ENCODE assay signal across 8 cellular contexts in genomic region chr12:123571343-123571813, GRCh38. TPM values are rescaled to one million over a fixed set of nuclear protein-coding genes. Genes with fewer than 3 reads are reported as not detected.
A peak's percentile ranks its signal among the peaks of the same experiment; 100 is the strongest.
DNase-seq lines count a peak whose midpoint lies in the region; ATAC-seq and TF ChIP-seq lines count a peak whose summit lies in the region.

No MANE protein-coding gene starts in this region.

- in situ Hi-C loops in gastrocnemius medialis (cut with MboI; ENCODE audit: low sequenced_read_pairs in 4 of 4) = no loop called here

- no peak for TF ChIP-seq CTCF in SK-N-SH (IDR thresholded peaks at IDR 0.05)
- no peak for TF ChIP-seq CTCF in gastrocnemius medialis (IDR thresholded peaks at IDR 0.05 in 4 of 5, conservative IDR thresholded peaks at IDR 0.05 in 1 of 5)

- TF ChIP-seq EP300 in SK-N-SH (IDR thresholded peaks at IDR 0.05; ENCODE audit: borderline replicate concordance in 1 of 2, low read depth in 1 of 2, low read length in 1 of 2) = no peak

- H3K79me2 ChIP-seq in SK-N-SH (ENCODE audit: insufficient read depth) = no peaks in the 10 kb centered on the region

- DNase-seq in HEK293T (ENCODE audit: extremely low spot score) = peak; percentile 51
- DNase-seq in SK-N-SH = peak; percentile 49
- peak; percentile 65 for DNase-seq in Right ventricle myocardium superior
- peak; percentile 19 to 61 for DNase-seq in gastrocnemius medialis
- DNase-seq in stimulated activated CD4-positive, alpha-beta T cell treated with anti-CD3 and anti-CD28 coated beads, Interleukin-1b, Interleukin-23, amount 100 ng/mL, for 48 hours = no peak
- no peak for DNase-seq in GF-D8 (lab: John Stamatoyannopoulos, UW)
- DNase-seq in naive thymus-derived CD4-positive, alpha-beta T cell = no peak

- peaks cover 4 to 12% (median 4%) of the 10 kb centered on the region in 7 donors for H3K4me1 Mint-ChIP-seq in naive thymus-derived CD4-positive, alpha-beta T cell

- H3K4me2 ChIP-seq in SK-N-SH = no peak overlapping the region

- H3K36me3 Mint-ChIP-seq in naive thymus-derived CD4-positive, alpha-beta T cell = no peaks in the 10 kb centered on the region

- intact Hi-C loops in Right ventricle myocardium superior (cut with DNase I) (no loop called here), gastrocnemius medialis (cut with DNase I; ENCODE audit: low total_unique reads) (no loop called here)
- intact Hi-C loops in naive thymus-derived CD4-positive, alpha-beta T cell (cut with micrococcal nuclease) = no loop called here

- CTCF ChIA-PET in HEK293T (lab: Yijun Ruan, JAX) (interaction anchor here (1.6 kb wide), 1 partner anchor 10 kb away, joined by 8 read pairs; no protein-coding TSS in a partner anchor), SK-N-SH (lab: Yijun Ruan, JAX) (interaction anchor here (4.2 kb wide), 1 partner anchor 11 kb away, joined by 22 read pairs; no protein-coding TSS in a partner anchor)
- CTCF ChIA-PET in naive thymus-derived CD4-positive, alpha-beta T cell (lab: Charles Lee) = interaction anchor here (0.7 kb wide), 1 partner anchor 147 kb away, joined by 3 read pairs; no protein-coding TSS in a partner anchor

- H4K20me1 ChIP-seq in SK-N-SH (ENCODE audit: insufficient read depth) = no peaks in the 10 kb centered on the region

- POLR2A ChIA-PET in HEK293T (lab: Yijun Ruan, JAX) (interaction anchor here (0.8 to 1.0 kb wide), 2 partner anchors 38 to 339 kb away, joined by 3 to 4 read pairs; partner anchors contain the start of genes MPHOSPH9 and RILPL1), SK-N-SH (lab: Yijun Ruan, JAX) (interaction anchor here (0.6 kb wide), 1 partner anchor 8 kb away, joined by 5 read pairs; no protein-coding TSS in a partner anchor)
- POLR2A ChIA-PET in naive thymus-derived CD4-positive, alpha-beta T cell (lab: Charles Lee) = interaction anchor here (0.6 kb wide), 1 partner anchor 140 kb away, joined by 3 read pairs; no protein-coding TSS in a partner anchor

- no peak overlapping the region for H3K9ac ChIP-seq in SK-N-SH

- no peak overlapping the region for H2AFZ ChIP-seq in SK-N-SH (ENCODE audit: low read depth)

- H3K27ac ChIP-seq in SK-N-SH (ENCODE audit: low read depth in 2 of 2, low read length in 1 of 2) (no peak overlapping the region), gastrocnemius medialis (no peak overlapping the region)
- no peak overlapping the region for H3K27ac ChIP-seq in naive thymus-derived CD4-positive, alpha-beta T cell (ENCODE audit: low read depth, low read length)

- H3K36me3 ChIP-seq in SK-N-SH (replicated peaks in 1 of 2; ENCODE audit: control insufficient read depth in 1 of 2, insufficient read depth in 2 of 2, low read length in 1 of 2) (peaks cover 0 to 8% of the 10 kb centered on the region in 2 experiments), gastrocnemius medialis (peaks cover 0 to 4% of the 10 kb centered on the region in 2 donors)
- H3K36me3 ChIP-seq in naive thymus-derived CD4-positive, alpha-beta T cell (ENCODE audit: control insufficient read depth in 2 of 3, insufficient read depth in 3 of 3, low read length in 3 of 3) = no peaks in the 10 kb centered on the region

- H3K27ac Mint-ChIP-seq in naive thymus-derived CD4-positive, alpha-beta T cell = no peak overlapping the region

- no peak for TF ChIP-seq RAD21 in SK-N-SH (IDR thresholded peaks at IDR 0.05; ENCODE audit: low read length)

- TF ChIP-seq POLR2A in gastrocnemius medialis (IDR thresholded peaks at IDR 0.05) = no peak

- H3K4me3 ChIP-seq in SK-N-SH (ENCODE audit: low read depth in 2 of 2, low read length in 1 of 2) (no peak overlapping the region), gastrocnemius medialis (no peak overlapping the region)
- no peak overlapping the region for H3K4me3 ChIP-seq in naive thymus-derived CD4-positive, alpha-beta T cell (ENCODE audit: low read length)

- no peaks in the 10 kb centered on the region for H3K9me2 ChIP-seq in SK-N-SH

- H3K4me3 Mint-ChIP-seq in naive thymus-derived CD4-positive, alpha-beta T cell = no peak overlapping the region

- no peaks in the 10 kb centered on the region for H3K9me3 Mint-ChIP-seq in naive thymus-derived CD4-positive, alpha-beta T cell

- H3K9me3 ChIP-seq in SK-N-SH (no peaks in the 10 kb centered on the region), gastrocnemius medialis (no peaks in the 10 kb centered on the region)
- no peaks in the 10 kb centered on the region for H3K9me3 ChIP-seq in naive thymus-derived CD4-positive, alpha-beta T cell (ENCODE audit: control insufficient read depth in 2 of 3, low read length in 3 of 3)

- whole genome bisulfite sequencing in SK-N-SH (ENCODE audit: low lambda C conversion rate) = 45% methylated on average over 4 of the region's 4 CpGs

- H3K27me3 ChIP-seq in SK-N-SH (ENCODE audit: insufficient read depth) (no peaks in the 10 kb centered on the region), gastrocnemius medialis (no peaks in the 10 kb centered on the region)
- no peaks in the 10 kb centered on the region for H3K27me3 ChIP-seq in naive thymus-derived CD4-positive, alpha-beta T cell (ENCODE audit: control insufficient read depth in 2 of 2, insufficient read depth in 2 of 2, low read length in 2 of 2)

- H3K4me1 ChIP-seq in SK-N-SH (ENCODE audit: control insufficient read depth in 1 of 2, insufficient read depth in 2 of 2, low read depth in 1 of 2, low read length in 1 of 2) (no peaks in the 10 kb centered on the region), gastrocnemius medialis (peaks cover 0 to 2% of the 10 kb centered on the region in 2 donors)
- H3K4me1 ChIP-seq in naive thymus-derived CD4-positive, alpha-beta T cell (ENCODE audit: control insufficient read depth in 2 of 2, insufficient read depth in 2 of 2, low read length in 2 of 2) = no peaks in the 10 kb centered on the region

- H3F3A ChIP-seq in SK-N-SH (replicated peaks; ENCODE audit: insufficient read depth) = peaks cover 4% of the 10 kb centered on the region

- peaks cover 0 to 19% (median 0%) of the 10 kb centered on the region in 5 donors for H3K27me3 Mint-ChIP-seq in naive thymus-derived CD4-positive, alpha-beta T cell

- peak; percentile 71 for ATAC-seq in Right ventricle myocardium superior (ENCODE audit: poor library complexity)
- peak; percentile 80 to 83 for ATAC-seq in gastrocnemius medialis
- no peak for ATAC-seq in GM21786 (IDR thresholded peaks at IDR 0.05; ENCODE audit: unreplicated experiment)
- no peak for ATAC-seq in naive thymus-derived CD4-positive, alpha-beta T cell

TF ChIP-seq in HEK293T, 16 proteins besides CTCF, POLR2A, EP300 and RAD21:
- TF ChIP-seq L3MBTL2 (conservative IDR thresholded peaks at IDR 0.05) = peak; percentile 74
- TF ChIP-seq ZNF384 (IDR thresholded peaks at IDR 0.05) = no peak

TF ChIP-seq in SK-N-SH, 30 proteins besides CTCF, POLR2A, EP300 and RAD21:
- TF ChIP-seq USF1 (IDR thresholded peaks at IDR 0.05; ENCODE audit: borderline replicate concordance, low read depth) = peak; percentile 92
- no peak for TF ChIP-seq TAF1 (IDR thresholded peaks at IDR 0.05; ENCODE audit: borderline replicate concordance, low read depth, low read length)

RNA-seq across cellular contexts. Expression of gene TMED2, which starts 13.0 kb away (rescaled TPM):
- polyA plus RNA-seq in SK-N-SH (2012; rRNA removed) = 113 and 120 TPM in 2 replicates
- polyA plus RNA-seq in SK-N-SH (2012; cell fraction: cytosol; rRNA removed) = 127 and 151 TPM in 2 replicates
- polyA plus RNA-seq in SK-N-SH (2012; cell fraction: nucleus; rRNA removed) = 37.4 and 39.7 TPM in 2 replicates
- total RNA-seq in Right ventricle myocardium superior = 155 TPM
- total RNA-seq in gastrocnemius medialis = 100 to 1,000 TPM; 115 to 177 (median 146) TPM
- total RNA-seq in naive thymus-derived CD4-positive, alpha-beta T cell = 100 to 1,000 TPM in 2 of 5 experiments, 10 to 100 TPM in 3; 74.6 to 198 (median 98.0) TPM
- polyA plus RNA-seq in naive thymus-derived CD4-positive, alpha-beta T cell = 100 to 1,000 TPM; 199 to 256 TPM

RNA-seq across cellular contexts. Expression of gene DDX55, which starts 30.5 kb away (rescaled TPM):
- 25.8 and 32.0 TPM in 2 replicates for polyA plus RNA-seq in SK-N-SH (2012; rRNA removed)
- polyA plus RNA-seq in SK-N-SH (2012; cell fraction: cytosol; rRNA removed) = 16.2 and 19.1 TPM in 2 replicates
- polyA plus RNA-seq in SK-N-SH (2012; cell fraction: nucleus; rRNA removed) = 92.0 and 108 TPM in 2 replicates
- total RNA-seq in Right ventricle myocardium superior (4.0 TPM), gastrocnemius medialis (1 to 10 TPM; 6.2 to 9.4 (median 7.4) TPM)
- 10 to 100 TPM; 26.0 to 54.0 (median 43.4) TPM for total RNA-seq in naive thymus-derived CD4-positive, alpha-beta T cell
- 10 to 100 TPM; 17.1 to 21.5 TPM for polyA plus RNA-seq in naive thymus-derived CD4-positive, alpha-beta T cell

RNA-seq across cellular contexts. Expression of gene RILPL1, which starts 37.9 kb away (rescaled TPM):
- 26.8 and 32.6 TPM in 2 replicates for polyA plus RNA-seq in SK-N-SH (2012; rRNA removed)
- 21.6 and 25.8 TPM in 2 replicates for polyA plus RNA-seq in SK-N-SH (2012; cell fraction: cytosol; rRNA removed)
- 51.9 and 53.9 TPM in 2 replicates for polyA plus RNA-seq in SK-N-SH (2012; cell fraction: nucleus; rRNA removed)
- total RNA-seq in Right ventricle myocardium superior (92.4 TPM), gastrocnemius medialis (10 to 100 TPM; 33.4 to 65.3 (median 40.6) TPM)
- total RNA-seq in naive thymus-derived CD4-positive, alpha-beta T cell = 1 to 10 TPM; 1.5 to 9.2 (median 3.9) TPM
- under 1 TPM in 1 of 2 donors, not detected in 1; 0.29 TPM for polyA plus RNA-seq in naive thymus-derived CD4-positive, alpha-beta T cell

Comparison
In these comparisons a context has a peak if more than half of its experiments do, and no peak if none do; other contexts are left out.
1. DNase-seq: peak in HEK293T (single experiment), SK-N-SH (single experiment), Right ventricle myocardium superior (single experiment) and gastrocnemius medialis (2 of 2); none in stimulated activated CD4-positive, alpha-beta T cell treated with anti-CD3 and anti-CD28 coated beads, Interleukin-1b, Interleukin-23, amount 100 ng/mL, for 48 hours (single experiment), GF-D8 (single experiment) and naive thymus-derived CD4-positive, alpha-beta T cell (0 of 9).
2. ATAC-seq: peak in Right ventricle myocardium superior (single experiment) and gastrocnemius medialis (2 of 2); none in GM21786 (single experiment) and naive thymus-derived CD4-positive, alpha-beta T cell (single experiment).